ENCODE assay signal across 8 cellular contexts in genomic region chr5:141382469-141383294, GRCh38. TPM values are rescaled to one million over a fixed set of nuclear protein-coding genes. Genes with fewer than 3 reads are reported as not detected.
DNase-seq lines count a peak whose midpoint lies in the region; ATAC-seq, FAIRE-seq and TF ChIP-seq lines count a peak whose summit lies in the region.

TSS of gene PCDHGA7 (plus strand) at chr5:141382742. CDS start at chr5:141382900, 158 bp downstream.

- H3K4me1 ChIP-seq in mucosa of descending colon (ENCODE audit: low read depth): no peaks in the 10 kb centered on the region

- TF ChIP-seq CTCF in bronchial epithelial cell (IDR thresholded peaks at IDR 0.05; ENCODE audit: insufficient read depth, low read length, severe bottlenecking): peak; percentile 29
- TF ChIP-seq CTCF in mucosa of descending colon (IDR thresholded peaks at IDR 0.05): no peak

- peak within 1 kb of the TSS; percentile 27 for H3K4me3 ChIP-seq in bronchial epithelial cell (ENCODE audit: low read depth, low read length)
- H3K4me3 ChIP-seq in mucosa of descending colon: no peak within 1 kb of the TSS
- no peak within 1 kb of the TSS for H3K4me3 ChIP-seq in MG63

- DNase-seq in AG20443 (ENCODE audit: low spot score) (peak; percentile 46), HK-2 (ENCODE audit: unreplicated experiment) (peak; percentile 28), bronchial epithelial cell (ENCODE audit: low read depth) (peak; percentile 12), mucosa of descending colon (no peak), NCI-H128 (lab: John Stamatoyannopoulos, UW; ENCODE audit: unreplicated experiment) (no peak), MG63 (no peak)
- no peak for DNase-seq in stimulated activated CD4-positive, alpha-beta T cell treated with anti-CD3 and anti-CD28 coated beads, Interleukin-4, amount 100 ng/mL, for 1 hour

- H3K36me3 ChIP-seq in bronchial epithelial cell (ENCODE audit: control insufficient read depth, insufficient read depth, low read length) (no peaks in the 10 kb centered on the region), mucosa of descending colon (ENCODE audit: low read depth) (no peaks in the 10 kb centered on the region), MG63 (no peaks in the 10 kb centered on the region)

- H3K27me3 ChIP-seq in bronchial epithelial cell (ENCODE audit: control insufficient read depth, insufficient read depth, low read length): no peaks in the 10 kb centered on the region
- no peaks in the 10 kb centered on the region for H3K27me3 ChIP-seq in MG63

- intact Hi-C loops in mucosa of descending colon (cut with DNase I, micrococcal nuclease): no loop called here

- FAIRE-seq in bronchial epithelial cell (lab: Jason Lieb, UNC): no peak

- H3K9me3 ChIP-seq in mucosa of descending colon: peaks cover 77% of the 10 kb centered on the region
- peaks cover 9% of the 10 kb centered on the region for H3K9me3 ChIP-seq in MG63

- ATAC-seq in mucosa of descending colon (peak; percentile 22), HG03571 (IDR thresholded peaks at IDR 0.05; ENCODE audit: unreplicated experiment) (no peak)

RNA-seq across cellular contexts. Expression of gene PCDHGA7, which starts in this region (rescaled TPM):
- under 0.01 and 0.51 TPM in 2 replicates for total RNA-seq in bronchial epithelial cell
- 1 to 10 TPM; 1.0 to 5.6 (median 1.7) TPM for total RNA-seq in mucosa of descending colon
- 0.07 and 0.67 TPM in 2 replicates for total RNA-seq in MG63 (2014; rRNA removed; shearing (Covaris generic); ENCODE audit: low replicate concordance)

Comparison
In these comparisons a context has a peak if more than half of its experiments do, and no peak if none do; other contexts are left out.
1. Peak in DNase-seq and H3K4me3 ChIP-seq in bronchial epithelial cell; RNA of the gene not detected or under 1 TPM.
2. DNase-seq: peak in AG20443 (single experiment) and HK-2 (single experiment); none in mucosa of descending colon (0 of 3), NCI-H128 (single experiment), stimulated activated CD4-positive, alpha-beta T cell treated with anti-CD3 and anti-CD28 coated beads, Interleukin-4, amount 100 ng/mL, for 1 hour (single experiment) and MG63 (single experiment).